7 cellular contexts compared by ENCODE assay signal in the genomic region with DNA sequence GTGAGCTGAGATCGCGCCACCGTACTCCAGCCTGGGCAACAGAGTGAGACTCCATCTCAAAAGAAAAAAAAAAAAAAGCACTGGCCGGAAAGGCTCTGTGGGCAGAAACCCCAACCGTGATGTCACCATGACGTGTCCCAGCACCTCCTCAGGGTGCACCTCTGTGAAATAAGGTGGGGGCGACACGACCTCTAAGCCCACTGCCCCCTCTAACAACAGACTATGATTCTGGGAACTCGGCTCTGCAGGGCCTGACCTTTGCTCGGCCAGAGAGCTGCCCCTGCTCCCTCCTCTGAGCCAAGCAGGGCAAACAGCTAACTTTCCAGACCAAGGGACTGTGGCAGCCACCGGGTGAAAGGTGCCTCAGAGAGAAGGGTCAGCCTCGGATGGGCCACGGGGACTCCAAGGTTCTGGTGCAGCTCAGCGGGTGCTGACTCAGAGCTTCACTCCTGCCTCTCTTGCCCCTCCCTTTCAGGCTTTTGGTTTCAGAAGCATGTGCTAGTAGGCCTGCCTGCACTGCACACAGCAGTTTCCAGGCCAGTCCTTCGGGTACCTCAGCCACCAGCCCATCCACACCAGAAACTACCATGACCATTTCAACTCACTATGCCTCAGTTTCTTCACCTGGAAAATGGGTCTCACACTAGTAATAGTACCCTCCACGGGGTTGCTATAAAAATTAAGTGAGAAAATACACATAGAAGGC. TPM values are rescaled to one million over a fixed set of nuclear protein-coding genes. Genes with fewer than 3 reads are reported as not detected.
A peak's percentile ranks its signal among the peaks of the same experiment; 100 is the strongest.
DNase-seq lines count a peak whose midpoint lies in the region; ATAC-seq and TF ChIP-seq lines count a peak whose summit lies in the region.

No MANE protein-coding gene starts in this region.

- H3K27me3 ChIP-seq in KMS-11 (ENCODE audit: insufficient read depth, low read depth) (no peaks in the 10 kb centered on the region), Karpas-422 (ENCODE audit: low read length) (no peaks in the 10 kb centered on the region)

- peak overlapping the region; percentile 78 for H3K27ac ChIP-seq in KMS-11
- no peak overlapping the region for H3K27ac ChIP-seq in Karpas-422 (ENCODE audit: low read length)

- H2AFZ ChIP-seq in KMS-11 (ENCODE audit: low read depth): peak overlapping the region; percentile 43; the same call in 1 of the 2 replicates
- no peak overlapping the region for H2AFZ ChIP-seq in Karpas-422 (ENCODE audit: low read length)

- peak overlapping the region; percentile 90 for H3K4me2 ChIP-seq in KMS-11
- H3K4me2 ChIP-seq in Karpas-422 (ENCODE audit: low read depth, low read length, poor library complexity, severe bottlenecking): no peak overlapping the region

- no peaks in the 10 kb centered on the region for H3K36me3 ChIP-seq in KMS-11 (ENCODE audit: insufficient read depth)
- no peaks in the 10 kb centered on the region for H3K36me3 ChIP-seq in Karpas-422 (ENCODE audit: insufficient read depth, low read length)

- no peaks in the 10 kb centered on the region for H4K20me1 ChIP-seq in KMS-11 (ENCODE audit: insufficient read depth)
- H4K20me1 ChIP-seq in Karpas-422 (ENCODE audit: insufficient read depth, low read depth, low read length): no peaks in the 10 kb centered on the region

- no peaks in the 10 kb centered on the region for H3K9me2 ChIP-seq in Karpas-422 (replicated peaks; ENCODE audit: insufficient read depth, low read length)

- H3K9ac ChIP-seq in KMS-11 (peak overlapping the region; percentile 58; the same call in 1 of the 2 replicates), Karpas-422 (ENCODE audit: low read length) (no peak overlapping the region)

- DNase-seq in activated T-helper 1 cell treated with anti-CD3 and anti-CD28 coated beads, Interleukin-2, amount 50 U/mL, for 16 hours (ENCODE audit: low read depth in 1 of 2, low spot score in 1 of 2): peak; percentile 21 to 40
- DNase-seq in glomerular visceral epithelial cell (ENCODE audit: extremely low spot score) (peak; percentile 84), D341Med (ENCODE audit: low spot score) (no peak), Karpas-422 (no peak)
- DNase-seq in stimulated activated CD4-positive, alpha-beta T cell treated with anti-CD3 and anti-CD28 coated beads, Interleukin-2, amount 100 ng/mL, for 24 hours: peak; percentile 65 to 67

- H3K4me3 ChIP-seq in KMS-11 (IDR thresholded peaks at IDR 0.05; ENCODE audit: insufficient read depth, low read depth, low read length) (no peak overlapping the region), Karpas-422 (ENCODE audit: low read length) (no peak overlapping the region)

- no peaks in the 10 kb centered on the region for H3K9me3 ChIP-seq in Karpas-422 (ENCODE audit: low read length)

- H3K4me1 ChIP-seq in KMS-11 (ENCODE audit: low read depth, poor library complexity, severe bottlenecking): peaks cover 68% of the 10 kb centered on the region
- peaks cover 27% of the 10 kb centered on the region for H3K4me1 ChIP-seq in Karpas-422 (ENCODE audit: low read length)

- ATAC-seq in GM19463 (IDR thresholded peaks at IDR 0.05; ENCODE audit: unreplicated experiment): peak; percentile 46

- peaks cover 46% of the 10 kb centered on the region for H3K79me2 ChIP-seq in KMS-11 (ENCODE audit: insufficient read depth, low read depth)
- H3K79me2 ChIP-seq in Karpas-422 (ENCODE audit: low read length): no peaks in the 10 kb centered on the region

- TF ChIP-seq CTCF in KMS-11 (conservative IDR thresholded peaks at IDR 0.05; ENCODE audit: low read depth, low read length): no peak

RNA-seq across cellular contexts. Expression of gene TMBIM1, which starts 8.0 kb away (rescaled TPM):
- 17.0 and 23.3 TPM in 2 replicates for total RNA-seq in Karpas-422 (2014; rRNA removed; shearing (Covaris generic); ENCODE audit: low replicate concordance)

RNA-seq across cellular contexts. Expression of gene PNKD, which starts 13.9 kb away (rescaled TPM):
- 26.5 and 60.1 TPM in 2 replicates for total RNA-seq in Karpas-422 (2014; rRNA removed; shearing (Covaris generic); ENCODE audit: low replicate concordance)

RNA-seq across cellular contexts. Expression of gene AAMP, which starts 14.3 kb away (rescaled TPM):
- 77.6 and 204 TPM in 2 replicates for total RNA-seq in Karpas-422 (2014; rRNA removed; shearing (Covaris generic); ENCODE audit: low replicate concordance)

RNA-seq across cellular contexts. Expression of gene GPBAR1, which starts 23.4 kb away (rescaled TPM):
- 0.29 and 0.82 TPM in 2 replicates for total RNA-seq in Karpas-422 (2014; rRNA removed; shearing (Covaris generic); ENCODE audit: low replicate concordance)

Comparison
In these comparisons a context has a peak if more than half of its experiments do, and no peak if none do; other contexts are left out.
1. DNase-seq: peak in activated T-helper 1 cell treated with anti-CD3 and anti-CD28 coated beads, Interleukin-2, amount 50 U/mL, for 16 hours (2 of 2), glomerular visceral epithelial cell (single experiment) and stimulated activated CD4-positive, alpha-beta T cell treated with anti-CD3 and anti-CD28 coated beads, Interleukin-2, amount 100 ng/mL, for 24 hours (2 of 2); none in D341Med (single experiment) and Karpas-422 (single experiment).